In the genomic region with DNA sequence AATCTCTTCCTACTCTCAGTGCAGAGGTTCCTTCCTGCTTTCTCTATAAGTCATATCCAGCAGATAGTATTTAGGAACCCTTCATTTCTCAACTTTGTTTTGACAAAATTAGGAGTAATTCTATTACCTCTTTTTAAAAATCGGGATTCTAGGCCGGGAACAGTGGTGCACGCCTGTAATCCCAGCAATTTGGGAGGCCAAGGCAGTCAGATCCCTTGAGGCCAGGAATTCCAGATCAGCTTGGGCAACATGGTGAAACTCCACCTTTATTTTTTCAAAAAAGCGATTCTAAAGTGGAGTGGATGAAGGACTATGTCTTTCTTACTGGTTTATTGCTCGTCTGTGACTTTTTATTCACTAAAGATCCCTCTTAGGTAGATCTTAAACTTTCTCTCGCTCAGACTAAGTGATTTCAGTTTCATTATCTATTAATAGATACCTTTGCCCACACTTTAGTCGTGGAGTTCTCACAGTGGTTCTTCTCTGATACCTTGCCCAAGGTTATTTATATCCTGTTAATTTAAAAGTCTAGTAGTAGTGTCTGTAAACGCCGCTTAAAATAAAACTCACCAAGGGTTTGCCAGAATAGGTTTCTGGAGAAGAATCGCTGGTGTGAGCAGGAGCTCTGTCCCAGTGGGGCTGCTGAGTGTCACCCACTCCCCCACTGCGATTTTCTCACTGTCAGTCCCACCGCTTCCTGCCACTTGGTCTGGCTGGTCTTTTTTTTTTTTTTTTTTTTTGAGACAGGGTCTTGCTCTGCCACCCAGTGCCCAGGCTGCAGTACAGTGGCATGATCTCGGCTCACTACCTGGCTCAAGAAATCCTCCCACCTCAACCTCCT, we compare ENCODE assay signal across 1 cellular context.
TF ChIP-seq lines count a peak whose summit lies in the region.

No MANE protein-coding gene starts in this region.

TF ChIP-seq in HepG2, 621 proteins besides CTCF, POLR2A, EP300 and RAD21 (continued from another document):
- TF ChIP-seq, protein P1, sequence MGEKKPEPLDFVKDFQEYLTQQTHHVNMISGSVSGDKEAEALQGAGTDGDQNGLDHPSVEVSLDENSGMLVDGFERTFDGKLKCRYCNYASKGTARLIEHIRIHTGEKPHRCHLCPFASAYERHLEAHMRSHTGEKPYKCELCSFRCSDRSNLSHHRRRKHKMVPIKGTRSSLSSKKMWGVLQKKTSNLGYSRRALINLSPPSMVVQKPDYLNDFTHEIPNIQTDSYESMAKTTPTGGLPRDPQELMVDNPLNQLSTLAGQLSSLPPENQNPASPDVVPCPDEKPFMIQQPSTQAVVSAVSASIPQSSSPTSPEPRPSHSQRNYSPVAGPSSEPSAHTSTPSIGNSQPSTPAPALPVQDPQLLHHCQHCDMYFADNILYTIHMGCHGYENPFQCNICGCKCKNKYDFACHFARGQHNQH (CRISPR knock-in tag; IDR thresholded peaks at IDR 0.05), result no peak
